1 cellular context compared by ENCODE assay signal in the genomic region with DNA sequence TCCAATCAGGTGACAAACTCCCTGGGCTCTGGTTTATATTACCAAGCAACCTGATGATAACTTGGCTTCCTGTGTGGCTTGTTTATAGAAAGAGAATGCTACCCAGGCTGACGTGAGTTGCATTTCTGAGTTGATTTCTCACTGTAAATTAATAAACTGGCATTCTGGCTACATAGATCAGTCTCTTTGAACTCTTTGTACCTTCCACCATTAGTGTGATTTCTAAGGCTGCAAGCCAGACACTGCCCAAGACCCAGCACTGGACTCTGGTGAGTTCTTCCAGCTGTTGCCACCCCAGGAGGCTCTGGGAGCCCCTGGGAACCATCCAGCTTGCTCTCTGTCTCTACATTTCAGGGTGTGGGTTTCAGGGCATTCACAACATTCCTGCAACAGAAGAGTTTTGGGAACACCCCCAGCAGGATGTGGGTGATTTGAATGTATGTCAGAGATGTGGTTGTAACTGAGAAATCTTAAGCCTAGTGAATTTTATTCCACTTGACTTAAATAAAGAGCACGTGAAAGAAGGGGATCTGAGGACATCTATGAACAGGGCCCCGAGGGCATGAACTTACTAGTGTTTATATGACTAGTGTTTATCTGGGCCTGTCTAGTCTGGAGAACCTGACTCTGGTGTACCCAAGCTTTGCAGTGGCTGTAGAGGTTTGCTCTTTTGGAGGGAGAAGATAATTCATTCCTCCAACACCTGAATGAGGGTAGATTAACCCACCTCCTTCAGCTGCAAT.
A peak's percentile ranks its signal among the peaks of the same experiment; 100 is the strongest.
TF ChIP-seq lines count a peak whose summit lies in the region.

No MANE protein-coding gene starts in this region.

TF ChIP-seq in IMR-90, 13 proteins besides CTCF, POLR2A, EP300 and RAD21 (continued from another document):
- TF ChIP-seq FOS (IDR thresholded peaks at IDR 0.05; ENCODE audit: low read depth, low read length), result peak; percentile 38; the same call in 1 of the 2 replicates
